16 cellular contexts compared by ENCODE assay signal in the genomic region with DNA sequence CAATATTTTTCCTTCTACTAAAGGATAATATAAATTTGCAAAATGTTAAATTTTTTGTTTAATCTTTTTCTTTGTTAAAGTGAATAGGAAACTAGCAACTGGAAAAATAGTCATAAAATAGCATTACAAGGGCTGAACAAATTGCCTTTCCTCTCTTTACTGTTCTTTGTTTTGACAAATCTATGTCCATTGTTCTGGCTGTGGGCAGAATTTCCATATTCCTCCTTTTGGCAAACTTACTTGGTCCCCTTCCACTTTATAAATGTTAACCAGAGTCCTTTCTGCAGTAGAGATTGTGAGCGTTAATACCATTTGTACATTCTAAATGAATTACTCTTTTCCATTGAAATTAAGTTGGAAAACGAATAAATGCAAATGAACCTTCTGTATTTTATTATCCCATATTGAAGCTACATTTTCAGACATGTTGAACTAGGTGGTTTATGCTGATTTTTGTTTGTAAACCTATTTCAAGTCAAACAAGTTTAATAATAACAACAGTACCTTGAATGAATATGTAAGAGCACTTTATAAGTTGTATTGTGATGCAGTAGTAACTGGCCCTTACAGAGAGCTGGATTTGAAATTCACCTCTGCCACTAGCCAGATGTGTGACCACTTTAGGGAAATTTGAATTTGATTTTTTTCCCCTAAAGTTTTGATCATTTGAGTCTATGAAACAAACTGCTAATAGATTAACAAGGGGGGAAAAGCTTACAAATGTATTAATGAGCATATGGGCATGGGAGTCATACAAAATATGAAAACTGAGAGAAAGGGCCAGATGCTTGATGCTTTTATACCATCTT. TPM values are rescaled to one million over a fixed set of nuclear protein-coding genes. Genes with fewer than 3 reads are reported as not detected.
A peak's percentile ranks its signal among the peaks of the same experiment; 100 is the strongest.
DNase-seq lines count a peak whose midpoint lies in the region; ATAC-seq, FAIRE-seq and TF ChIP-seq lines count a peak whose summit lies in the region.
"Had no signal": no experiment of that assay in that cellular context is flagged by ENCODE, and none has a peak within 500 bp of the region (broad histone marks: within the 10 kb centered on the region; RNA-seq: fewer than 3 reads in every experiment).

No MANE protein-coding gene starts in this region.

- peaks cover 59% of the 10 kb centered on the region for H3K4me1 Mint-ChIP-seq in activated T-cell treated with anti-CD3 and anti-CD28 coated beads, Interleukin-2, amount 50 U/mL, for 72 hours (ENCODE audit: low read depth)
- peaks cover 53% of the 10 kb centered on the region for H3K4me1 Mint-ChIP-seq in stimulated activated effector memory CD8-positive, alpha-beta T cell treated with anti-CD3 and anti-CD28 coated beads, Interleukin-12 subunit alpha, Interleukin-12 subunit beta, amount 100 ng/mL, for 72 hours

- H3K79me2 ChIP-seq in OCI-LY7 (ENCODE audit: insufficient read depth, low read depth, low read length) (no peaks in the 10 kb centered on the region), endothelial cell of umbilical vein (ENCODE audit: control insufficient read depth, insufficient read depth, low read length) (no peaks in the 10 kb centered on the region)

- no peaks in the 10 kb centered on the region for H3K27me3 ChIP-seq in endothelial cell of umbilical vein (ENCODE audit: control insufficient read depth in 2 of 2, insufficient read depth in 2 of 2, low read length in 2 of 2)

- H3K4me1 ChIP-seq in OCI-LY7 (ENCODE audit: insufficient read depth, low read length, poor library complexity, severe bottlenecking) (peaks cover 11% of the 10 kb centered on the region), endothelial cell of umbilical vein (ENCODE audit: control insufficient read depth, extremely low read depth, insufficient read depth, low read length) (peaks cover 11% of the 10 kb centered on the region)

- peak overlapping the region; percentile 74 for H3K27ac Mint-ChIP-seq in activated T-cell treated with anti-CD3 and anti-CD28 coated beads, Interleukin-2, amount 50 U/mL, for 72 hours
- peak overlapping the region; percentile 2 for H3K27ac Mint-ChIP-seq in stimulated activated effector memory CD8-positive, alpha-beta T cell treated with anti-CD3 and anti-CD28 coated beads, Interleukin-12 subunit alpha, Interleukin-12 subunit beta, amount 100 ng/mL, for 72 hours
- H3K27ac Mint-ChIP-seq: dendritic cell treated with granulocyte-macrophage colony-stimulating factor and Interleukin-4, amounts not matched to agents 40 ng/mL and 50 ng/mL, for 4 days; neural progenitor cell; type B pancreatic cell had no signal

- no peak overlapping the region for H2AFZ ChIP-seq in OCI-LY7 (ENCODE audit: low read length)
- H2AFZ ChIP-seq in endothelial cell of umbilical vein (ENCODE audit: low read depth, low read length), result no peak overlapping the region
- H2AFZ ChIP-seq: neural progenitor cell had no signal

- CTCF ChIA-PET in OCI-LY7 (lab: Charles Lee; ENCODE audit: unreplicated experiment) (no interaction called here), endothelial cell of umbilical vein (lab: Charles Lee) (interaction anchor here (1.1 to 1.2 kb wide), 2 partner anchors 50 to 67 kb away, joined by 3 read pairs; no protein-coding TSS in a partner anchor)

- no peaks in the 10 kb centered on the region for H3K9me1 ChIP-seq in endothelial cell of umbilical vein (replicated peaks; ENCODE audit: control insufficient read depth, extremely low read depth, insufficient read depth, low read length)

- H3K9ac ChIP-seq in endothelial cell of umbilical vein (replicated peaks; ENCODE audit: extremely low read depth, insufficient read depth, low read length), result no peak overlapping the region
- H3K9ac ChIP-seq: neural progenitor cell had no signal

- H4K20me1 ChIP-seq in OCI-LY7 (ENCODE audit: insufficient read depth, low read length) (no peaks in the 10 kb centered on the region), endothelial cell of umbilical vein (replicated peaks; ENCODE audit: control insufficient read depth, extremely low read depth, insufficient read depth, low read length) (no peaks in the 10 kb centered on the region)

- TF ChIP-seq CTCF in OCI-LY7 (conservative IDR thresholded peaks at IDR 0.05; ENCODE audit: low read length) (no peak), endothelial cell of umbilical vein (IDR thresholded peaks at IDR 0.05; ENCODE audit: extremely low read depth in 1 of 2, insufficient read depth in 1 of 2, low read depth in 1 of 2, low read length in 2 of 2) (no peak)

- H3K4me3 Mint-ChIP-seq in activated T-cell treated with anti-CD3 and anti-CD28 coated beads, Interleukin-2, amount 50 U/mL, for 72 hours, result peak overlapping the region; percentile 88 to 97
- H3K4me3 Mint-ChIP-seq in stimulated activated effector memory CD8-positive, alpha-beta T cell treated with anti-CD3 and anti-CD28 coated beads, Interleukin-12 subunit alpha, Interleukin-12 subunit beta, amount 100 ng/mL, for 72 hours, result peak overlapping the region; percentile 99
- H3K4me3 Mint-ChIP-seq: dendritic cell treated with granulocyte-macrophage colony-stimulating factor and Interleukin-4, amounts not matched to agents 40 ng/mL and 50 ng/mL, for 4 days; neural progenitor cell; type B pancreatic cell had no signal

- H3K9me3 ChIP-seq in OCI-LY7 (ENCODE audit: low read length), result no peaks in the 10 kb centered on the region
- no peaks in the 10 kb centered on the region for H3K9me3 ChIP-seq in endothelial cell of umbilical vein (replicated peaks; ENCODE audit: control insufficient read depth, insufficient read depth, low read length)

- no peaks in the 10 kb centered on the region for H3K9me2 ChIP-seq in OCI-LY7 (ENCODE audit: insufficient read depth, low read length)

- H3K36me3 ChIP-seq in OCI-LY7 (ENCODE audit: insufficient read depth, low read length) (no peaks in the 10 kb centered on the region), endothelial cell of umbilical vein (ENCODE audit: control insufficient read depth in 2 of 2, extremely low read depth in 1 of 2, insufficient read depth in 2 of 2, low read length in 2 of 2) (no peaks in the 10 kb centered on the region)
- H3K36me3 ChIP-seq: neural progenitor cell had no signal

- POLR2A ChIA-PET in OCI-LY7 (lab: Charles Lee) (no interaction called here), endothelial cell of umbilical vein (lab: Charles Lee) (no interaction called here)

- peaks cover 6 to 21% of the 10 kb centered on the region in 2 donors for H3K36me3 Mint-ChIP-seq in activated T-cell treated with anti-CD3 and anti-CD28 coated beads, Interleukin-2, amount 50 U/mL, for 72 hours (ENCODE audit: insufficient read depth in 2 of 2)
- H3K36me3 Mint-ChIP-seq in stimulated activated effector memory CD8-positive, alpha-beta T cell treated with anti-CD3 and anti-CD28 coated beads, Interleukin-12 subunit alpha, Interleukin-12 subunit beta, amount 100 ng/mL, for 72 hours, result peaks cover 31% of the 10 kb centered on the region
- H3K36me3 Mint-ChIP-seq: neural progenitor cell, type B pancreatic cell had no signal

- no peak for DNase-seq in activated T-cell treated with anti-CD3 and anti-CD28 coated beads, Interleukin-2, amount 50 U/mL, for 72 hours
- no peak for DNase-seq in activated T-cell treated with anti-CD3 and anti-CD28 coated beads, Interleukin-2, amount 50 U/mL, for 1 hour
- DNase-seq in OCI-LY7 (ENCODE audit: low spot score), result no peak
- peak; percentile 11 for DNase-seq in endothelial cell of umbilical vein (ENCODE audit: low read depth, low spot score)
- no peak for DNase-seq in stimulated activated effector memory CD8-positive, alpha-beta T cell treated with anti-CD3 and anti-CD28 coated beads, Interleukin-12 subunit alpha, Interleukin-12 subunit beta, amount 100 ng/mL, for 72 hours (ENCODE audit: low spot score in 2 of 2)
- no peak for DNase-seq in GDM1 (lab: John Stamatoyannopoulos, UW)
- no peak for DNase-seq in effector CD8-positive, alpha-beta T cell (lab: John Stamatoyannopoulos, UW)
- DNase-seq: DMS 273 treated with DMSO at 0.1 percent for 48 hours; NCI-H187 treated with DMSO at 0.1 percent for 48 hours; NCI-H69; stimulated activated CD4-positive, alpha-beta T cell treated with anti-CD3 and anti-CD28 coated beads, Interleukin-2, amount 100 ng/mL, for 24 hours had no signal

- H3K4me2 ChIP-seq in OCI-LY7 (ENCODE audit: low read length), result no peak overlapping the region
- H3K4me2 ChIP-seq in endothelial cell of umbilical vein (ENCODE audit: insufficient read depth, low read length), result no peak overlapping the region
- H3K4me2 ChIP-seq: neural progenitor cell had no signal

- H3K27ac ChIP-seq in OCI-LY7 (ENCODE audit: low read depth, low read length, poor library complexity, severe bottlenecking) (no peak overlapping the region), endothelial cell of umbilical vein (ENCODE audit: insufficient read depth, low read depth, low read length) (no peak overlapping the region)
- H3K27ac ChIP-seq: neural progenitor cell had no signal

- FAIRE-seq in endothelial cell of umbilical vein (lab: Jason Lieb, UNC), result no peak

- no peaks in the 10 kb centered on the region for H3K27me3 Mint-ChIP-seq in activated T-cell treated with anti-CD3 and anti-CD28 coated beads, Interleukin-2, amount 50 U/mL, for 72 hours (ENCODE audit: low read depth)
- H3K27me3 Mint-ChIP-seq: dendritic cell treated with granulocyte-macrophage colony-stimulating factor and Interleukin-4, amounts not matched to agents 40 ng/mL and 50 ng/mL, for 4 days had no signal

- dilution Hi-C loops in endothelial cell of umbilical vein (cut with MboI; ENCODE audit: extremely low pct_ligation_motif_present, low sequenced_read_pairs), result no loop called here

- intact Hi-C loops in OCI-LY7 (cut with micrococcal nuclease; ENCODE audit: unreplicated experiment) (no loop called here), endothelial cell of umbilical vein (cut with micrococcal nuclease) (no loop called here)

- BruUV-seq in OCI-LY7 (replicated peaks; lab: Mats Ljungman, UMichigan), result TSS peak; percentile 50
- no TSS peak for BruUV-seq in endothelial cell of umbilical vein (replicated peaks; lab: Mats Ljungman, UMichigan)

- ATAC-seq in activated T-cell treated with anti-CD3 and anti-CD28 coated beads, Interleukin-2, amount 50 U/mL, for 72 hours (replicated peaks in 1 of 2), result no peak
- ATAC-seq in stimulated activated effector memory CD8-positive, alpha-beta T cell treated with anti-CD3 and anti-CD28 coated beads, Interleukin-12 subunit alpha, Interleukin-12 subunit beta, amount 100 ng/mL, for 72 hours, result no peak
- ATAC-seq in HG03095 (IDR thresholded peaks at IDR 0.05; ENCODE audit: unreplicated experiment), result no peak
- ATAC-seq: sciatic nerve had no signal

- no peaks in the 10 kb centered on the region for H3K9me3 Mint-ChIP-seq in activated T-cell treated with anti-CD3 and anti-CD28 coated beads, Interleukin-2, amount 50 U/mL, for 72 hours
- no peaks in the 10 kb centered on the region for H3K9me3 Mint-ChIP-seq in stimulated activated effector memory CD8-positive, alpha-beta T cell treated with anti-CD3 and anti-CD28 coated beads, Interleukin-12 subunit alpha, Interleukin-12 subunit beta, amount 100 ng/mL, for 72 hours
- H3K9me3 Mint-ChIP-seq: dendritic cell treated with granulocyte-macrophage colony-stimulating factor and Interleukin-4, amounts not matched to agents 40 ng/mL and 50 ng/mL, for 4 days; neural progenitor cell; type B pancreatic cell had no signal

- TF ChIP-seq POLR2A in endothelial cell of umbilical vein (IDR thresholded peaks at IDR 0.05; ENCODE audit: low read depth, low read length), result no peak

- H3K4me3 ChIP-seq in OCI-LY7 (ENCODE audit: low read depth, low read length, poor library complexity, severe bottlenecking) (no peak overlapping the region), endothelial cell of umbilical vein (replicated peaks in 1 of 3; ENCODE audit: insufficient read depth in 1 of 3, low read depth in 1 of 3, low read length in 3 of 3) (no peak overlapping the region)
- H3K4me3 ChIP-seq: neural progenitor cell had no signal

RNA-seq across cellular contexts. Expression of gene RNF125, which starts 3.3 kb away (rescaled TPM):
- 10 to 100 TPM; 40.5 to 43.3 TPM for total RNA-seq in activated T-cell treated with anti-CD3 and anti-CD28 coated beads, Interleukin-2, amount 50 U/mL, for 72 hours
- total RNA-seq in OCI-LY7 (2014; rRNA removed; shearing (Covaris generic)), result 1.2 TPM in 2 replicates
- total RNA-seq in OCI-LY7 (2022), result 2.2 and 3.2 TPM in 2 replicates
- 0.92 and 1.3 TPM in 2 replicates for total RNA-seq in endothelial cell of umbilical vein
- polyA plus RNA-seq in endothelial cell of umbilical vein, result 0.40 and 0.73 TPM in 2 replicates
- polyA plus RNA-seq in endothelial cell of umbilical vein (2011; cell fraction: cytosol; rRNA removed), result 0.39 and 0.48 TPM in 2 replicates
- 0.34 and 0.43 TPM in 2 replicates for polyA plus RNA-seq in endothelial cell of umbilical vein (2011; cell fraction: nucleus; rRNA removed)
- polyA plus RNA-seq in endothelial cell of umbilical vein (2012), result 0.08 and 0.21 TPM in 2 replicates
- polyA minus RNA-seq in endothelial cell of umbilical vein, result 0.19 and 0.49 TPM in 2 replicates
- 5.7 TPM for polyA minus RNA-seq in endothelial cell of umbilical vein (2011; cell fraction: cytosol; rRNA and poly(A)+ RNA removed)
- 0.29 and 0.87 TPM in 2 replicates for polyA minus RNA-seq in endothelial cell of umbilical vein (2011; cell fraction: nucleus; rRNA and poly(A)+ RNA removed)

Comparison
In these comparisons a context has a peak if more than half of its experiments do, and no peak if none do; other contexts are left out.
1. RNA of gene RNF125, which starts 3.3 kb away (total RNA-seq): 40.5 to 43.3 TPM in activated T-cell treated with anti-CD3 and anti-CD28 coated beads, Interleukin-2, amount 50 U/mL, for 72 hours; 1.2 to 3.2 TPM in OCI-LY7 and 0.92 to 1.3 TPM in endothelial cell of umbilical vein; every median in the first group is over 4 times any median in the second.